ENCODE assay signal across 8 cellular contexts in genomic region chr7:5528815-5529442, GRCh38. TPM values are rescaled to one million over a fixed set of nuclear protein-coding genes. Genes with fewer than 3 reads are reported as not detected.
DNase-seq lines count a peak whose midpoint lies in the region; ATAC-seq and TF ChIP-seq lines count a peak whose summit lies in the region.

No MANE protein-coding gene starts in this region.

- H3K36me3 Mint-ChIP-seq in activated naive CD4-positive, alpha-beta T cell treated with anti-CD3 and anti-CD28 coated beads, Interleukin-2, amount 10 ng/mL, durations not matched to agents 7 days and 5 days: peaks cover 53% of the 10 kb centered on the region

- TF ChIP-seq CTCF in body of pancreas (IDR thresholded peaks at IDR 0.05) (no peak), lower lobe of right lung (IDR thresholded peaks at IDR 0.05) (no peak), upper lobe of right lung (IDR thresholded peaks at IDR 0.05) (no peak)

- peak overlapping the region; percentile 88 to 90 for H3K4me3 ChIP-seq in body of pancreas
- peak overlapping the region; percentile 96 for H3K4me3 ChIP-seq in lower lobe of right lung
- peak overlapping the region; percentile 99 for H3K4me3 ChIP-seq in upper lobe of right lung

- peak overlapping the region; percentile 92 for H3K27ac Mint-ChIP-seq in activated naive CD4-positive, alpha-beta T cell treated with anti-CD3 and anti-CD28 coated beads, Interleukin-2, amount 10 ng/mL, durations not matched to agents 7 days and 5 days

- whole genome bisulfite sequencing in body of pancreas, 2 donors: 15 to 26% methylated on average over 14 to 23 of the region's 23 CpGs

- H3K36me3 ChIP-seq in body of pancreas (replicated peaks in 1 of 2; ENCODE audit: insufficient read depth in 1 of 2, low read depth in 2 of 2): peaks cover 14 to 21% of the 10 kb centered on the region in 2 donors
- H3K36me3 ChIP-seq in lower lobe of right lung: peaks cover 44% of the 10 kb centered on the region
- H3K36me3 ChIP-seq in upper lobe of right lung: peaks cover 41% of the 10 kb centered on the region

- no peak for ATAC-seq in body of pancreas
- no peak for ATAC-seq in lower lobe of right lung
- no peak for ATAC-seq in upper lobe of right lung
- ATAC-seq in HG02970 (IDR thresholded peaks at IDR 0.05; ENCODE audit: low FRiP score, unreplicated experiment): no peak

- no peak for DNase-seq in activated naive CD4-positive, alpha-beta T cell treated with anti-CD3 and anti-CD28 coated beads, Interleukin-2, amount 10 ng/mL, durations not matched to agents 7 days and 5 days
- DNase-seq in activated naive CD4-positive, alpha-beta T cell (lab: John Stamatoyannopoulos, UW): no peak
- peak in 1 of 4 donors; percentile 39 for DNase-seq in body of pancreas
- DNase-seq in lower lobe of right lung: no peak
- DNase-seq in upper lobe of right lung: no peak
- DNase-seq in NCI-H1436 treated with DMSO at 0.1 percent for 48 hours (lab: John Stamatoyannopoulos, UW): no peak
- no peak for DNase-seq in medulla oblongata (ENCODE audit: extremely low spot score)

- CTCF ChIA-PET in activated naive CD4-positive, alpha-beta T cell treated with anti-CD3 and anti-CD28 coated beads, Interleukin-2, amount 10 ng/mL, durations not matched to agents 7 days and 5 days (lab: Charles Lee): interaction anchor here (0.8 kb wide), 1 partner anchor 19 kb away, joined by 3 read pairs; no protein-coding TSS in a partner anchor

- H3K4me1 Mint-ChIP-seq in activated naive CD4-positive, alpha-beta T cell treated with anti-CD3 and anti-CD28 coated beads, Interleukin-2, amount 10 ng/mL, durations not matched to agents 7 days and 5 days: peaks cover 47% of the 10 kb centered on the region

- H3K27ac ChIP-seq in body of pancreas: peak overlapping the region; percentile 97 to 100 (median 100)
- peak overlapping the region; percentile 100 for H3K27ac ChIP-seq in lower lobe of right lung
- H3K27ac ChIP-seq in upper lobe of right lung: peak overlapping the region; percentile 100

- no peaks in the 10 kb centered on the region for H3K9me3 Mint-ChIP-seq in activated naive CD4-positive, alpha-beta T cell treated with anti-CD3 and anti-CD28 coated beads, Interleukin-2, amount 10 ng/mL, durations not matched to agents 7 days and 5 days

- H3K9me3 ChIP-seq in body of pancreas: no peaks in the 10 kb centered on the region
- H3K9me3 ChIP-seq in lower lobe of right lung: no peaks in the 10 kb centered on the region
- no peaks in the 10 kb centered on the region for H3K9me3 ChIP-seq in upper lobe of right lung

- H3K4me1 ChIP-seq in body of pancreas (peaks cover 51% of the 10 kb centered on the region), lower lobe of right lung (peaks cover 60% of the 10 kb centered on the region), upper lobe of right lung (peaks cover 27% of the 10 kb centered on the region)

- H3K27me3 Mint-ChIP-seq in activated naive CD4-positive, alpha-beta T cell treated with anti-CD3 and anti-CD28 coated beads, Interleukin-2, amount 10 ng/mL, durations not matched to agents 7 days and 5 days: peaks cover 20% of the 10 kb centered on the region

- H3K4me3 Mint-ChIP-seq in activated naive CD4-positive, alpha-beta T cell treated with anti-CD3 and anti-CD28 coated beads, Interleukin-2, amount 10 ng/mL, durations not matched to agents 7 days and 5 days: peak overlapping the region; percentile 95

- peak in 1 of 3 donors; percentile 8 for TF ChIP-seq POLR2A in body of pancreas (IDR thresholded peaks at IDR 0.05)

- no peaks in the 10 kb centered on the region for H3K27me3 ChIP-seq in body of pancreas
- no peaks in the 10 kb centered on the region for H3K27me3 ChIP-seq in lower lobe of right lung (ENCODE audit: low read depth)
- no peaks in the 10 kb centered on the region for H3K27me3 ChIP-seq in upper lobe of right lung

- intact Hi-C loops in body of pancreas (cut with DNase I): no loop called here
- intact Hi-C loops in lower lobe of right lung (cut with DNase I): no loop called here
- intact Hi-C loops in upper lobe of right lung (cut with DNase I): no loop called here

RNA-seq across cellular contexts. Expression of gene ACTB, which starts 1.5 kb away (rescaled TPM):
- total RNA-seq in body of pancreas (1,000 to 10,000 TPM; 1,033 to 1,984 TPM), lower lobe of right lung (3,617 TPM), upper lobe of right lung (3,962 TPM)

RNA-seq across cellular contexts. Expression of gene FBXL18, which starts 15.3 kb away (rescaled TPM):
- 10 to 100 TPM in 1 of 2 donors, 1 to 10 TPM in 1; 5.2 to 11.5 TPM for total RNA-seq in body of pancreas
- total RNA-seq in lower lobe of right lung: 9.2 TPM
- total RNA-seq in upper lobe of right lung: 8.1 TPM
